In genomic region chr2:124639524-124639923, GRCh38 we compare ENCODE assay signal across 28 cellular contexts.
"Had no signal": no experiment of that assay in that cellular context is flagged by ENCODE, and none has a peak within 500 bp of the region (broad histone marks: within the 10 kb centered on the region; RNA-seq: fewer than 3 reads in every experiment).

No MANE protein-coding gene starts in this region.

- H3K4me1 ChIP-seq: stomach, suprapubic skin, testis, thyroid gland, tibial artery, tibial nerve, transverse colon, upper lobe of left lung, upper lobe of right lung, uterus, vagina had no signal

- H3K9me3 Mint-ChIP-seq: type B pancreatic cell had no signal

- H3K9me3 ChIP-seq: suprapubic skin, testis, thoracic aorta, thyroid gland, tibial artery, transverse colon, upper lobe of left lung, upper lobe of right lung, uterus, vagina had no signal

- H3K27ac Mint-ChIP-seq: stimulated activated effector memory CD8-positive, alpha-beta T cell treated with anti-CD3 and anti-CD28 coated beads, Interleukin-12 subunit alpha, Interleukin-12 subunit beta, amount 100 ng/mL, for 72 hours; stimulated activated memory B cell treated with anti-CD40 and anti-IgM and Interleukin-4, amounts not matched to agents 10 μg/mL and 1 μg/mL and 100 μg/mL, for 72 hours; stimulated activated naive B cell treated with anti-CD40 and anti-IgM and Interleukin-4, amounts not matched to agents 10 μg/mL and 1 μg/mL and 100 μg/mL, for 72 hours; stimulated activated naive CD8-positive, alpha-beta T cell treated with anti-CD3 and anti-CD28 coated beads, Interleukin-15, amount 100 ng/mL, for 72 hours; stimulated activated naive CD8-positive, alpha-beta T cell treated with anti-CD3 and anti-CD28 coated beads, Interleukin-15, Interleukin-2, amounts not matched to agents 100 ng/mL and 50 ng/mL, for 24 hours; type B pancreatic cell had no signal

- H3K36me3 Mint-ChIP-seq: stimulated activated effector memory CD8-positive, alpha-beta T cell treated with anti-CD3 and anti-CD28 coated beads, Interleukin-12 subunit alpha, Interleukin-12 subunit beta, amount 100 ng/mL, for 72 hours; stimulated activated memory B cell treated with anti-CD40 and anti-IgM and Interleukin-4, amounts not matched to agents 10 μg/mL and 1 μg/mL and 100 μg/mL, for 72 hours; stimulated activated naive B cell treated with anti-CD40 and anti-IgM and Interleukin-4, amounts not matched to agents 10 μg/mL and 1 μg/mL and 100 μg/mL, for 72 hours; type B pancreatic cell had no signal

- DNase-seq: stimulated activated CD4-positive, alpha-beta T cell treated with anti-CD3 and anti-CD28 coated beads, Interleukin-2, amount 100 ng/mL, for 48 hours; stimulated activated CD4-positive, alpha-beta T cell treated with anti-CD3 and anti-CD28 coated beads, Interleukin-4, amount 100 ng/mL, for 1 hour; stimulated activated CD4-positive, alpha-beta T cell treated with anti-CD3 and anti-CD28 coated beads, Interleukin-4, amount 100 ng/mL, for 24 hours; stimulated activated CD4-positive, alpha-beta T cell treated with anti-CD3 and anti-CD28 coated beads, Interleukin-4, amount 100 ng/mL, for 4 hours; stimulated activated CD8-positive, alpha-beta memory T cell treated with anti-CD3 and anti-CD28 coated beads, Interleukin-4, amount 100 ng/mL, for 48 hours; stimulated activated naive B cell treated with anti-CD40 and anti-IgM and Interleukin-4, amounts not matched to agents 10 μg/mL and 1 μg/mL and 100 μg/mL, for 72 hours; stimulated activated naive CD4-positive, alpha-beta T cell; stimulated activated naive CD4-positive, alpha-beta T cell treated with Interleukin-2 at 50 U/mL for 16 hours; stimulated activated naive CD8-positive, alpha-beta T cell treated with anti-CD3 and anti-CD28 coated beads, Interleukin-15, amount 100 ng/mL, for 72 hours; stimulated activated naive CD8-positive, alpha-beta T cell treated with anti-CD3 and anti-CD28 coated beads, Interleukin-15, Interleukin-2, amounts not matched to agents 100 U/mL and 50 U/mL, for 24 hours; stomach; substantia nigra; testis; thyroid gland; tibial artery; transverse colon; trophoblast cell; upper lobe of right lung; uterus had no signal

- ATAC-seq: stimulated activated effector memory CD8-positive, alpha-beta T cell treated with anti-CD3 and anti-CD28 coated beads, Interleukin-12 subunit alpha, Interleukin-12 subunit beta, amount 100 ng/mL, for 72 hours; stimulated activated memory B cell treated with anti-CD40 and anti-IgM and Interleukin-4, amounts not matched to agents 10 μg/mL and 1 μg/mL and 100 μg/mL, for 72 hours; stimulated activated naive B cell treated with anti-CD40 and anti-IgM and Interleukin-4, amounts not matched to agents 10 μg/mL and 1 μg/mL and 100 μg/mL, for 72 hours; stimulated activated naive CD8-positive, alpha-beta T cell treated with anti-CD3 and anti-CD28 coated beads, Interleukin-15, amount 100 ng/mL, for 72 hours; stimulated activated naive CD8-positive, alpha-beta T cell treated with anti-CD3 and anti-CD28 coated beads, Interleukin-15, Interleukin-2, amounts not matched to agents 100 U/mL and 50 U/mL, for 24 hours; upper lobe of right lung had no signal

- H3K4me3 Mint-ChIP-seq: stimulated activated effector memory CD8-positive, alpha-beta T cell treated with anti-CD3 and anti-CD28 coated beads, Interleukin-12 subunit alpha, Interleukin-12 subunit beta, amount 100 ng/mL, for 72 hours; stimulated activated memory B cell treated with anti-CD40 and anti-IgM and Interleukin-4, amounts not matched to agents 10 μg/mL and 1 μg/mL and 100 μg/mL, for 72 hours; stimulated activated naive B cell treated with anti-CD40 and anti-IgM and Interleukin-4, amounts not matched to agents 10 μg/mL and 1 μg/mL and 100 μg/mL, for 72 hours; stimulated activated naive CD8-positive, alpha-beta T cell treated with anti-CD3 and anti-CD28 coated beads, Interleukin-15, amount 100 ng/mL, for 72 hours; stimulated activated naive CD8-positive, alpha-beta T cell treated with anti-CD3 and anti-CD28 coated beads, Interleukin-15, Interleukin-2, amounts not matched to agents 100 ng/mL and 50 ng/mL, for 24 hours; type B pancreatic cell had no signal

- H3K27me3 Mint-ChIP-seq: stimulated activated memory B cell treated with anti-CD40 and anti-IgM and Interleukin-4, amounts not matched to agents 10 μg/mL and 1 μg/mL and 100 μg/mL, for 72 hours; stimulated activated naive B cell treated with anti-CD40 and anti-IgM and Interleukin-4, amounts not matched to agents 10 μg/mL and 1 μg/mL and 100 μg/mL, for 72 hours; stimulated activated naive CD8-positive, alpha-beta T cell treated with anti-CD3 and anti-CD28 coated beads, Interleukin-15, amount 100 ng/mL, for 72 hours; stimulated activated naive CD8-positive, alpha-beta T cell treated with anti-CD3 and anti-CD28 coated beads, Interleukin-15, Interleukin-2, amounts not matched to agents 100 ng/mL and 50 ng/mL, for 24 hours; type B pancreatic cell had no signal

- H3K4me3 ChIP-seq: stomach, suprapubic skin, testis, thoracic aorta, thyroid gland, tibial artery, tibial nerve, transverse colon, upper lobe of left lung, upper lobe of right lung, uterus, vagina had no signal

- H3K27ac ChIP-seq: stomach, suprapubic skin, testis, thoracic aorta, thyroid gland, tibial artery, tibial nerve, transverse colon, upper lobe of left lung, upper lobe of right lung, uterus, vagina had no signal

- H3K27me3 ChIP-seq: stomach, suprapubic skin, testis, thyroid gland, tibial artery, tibial nerve, transverse colon, upper lobe of left lung, upper lobe of right lung, uterus, vagina had no signal

- H3K4me1 Mint-ChIP-seq: stimulated activated effector memory CD8-positive, alpha-beta T cell treated with anti-CD3 and anti-CD28 coated beads, Interleukin-12 subunit alpha, Interleukin-12 subunit beta, amount 100 ng/mL, for 72 hours; stimulated activated memory B cell treated with anti-CD40 and anti-IgM and Interleukin-4, amounts not matched to agents 10 μg/mL and 1 μg/mL and 100 μg/mL, for 72 hours; stimulated activated naive B cell treated with anti-CD40 and anti-IgM and Interleukin-4, amounts not matched to agents 10 μg/mL and 1 μg/mL and 100 μg/mL, for 72 hours; stimulated activated naive CD8-positive, alpha-beta T cell treated with anti-CD3 and anti-CD28 coated beads, Interleukin-15, amount 100 ng/mL, for 72 hours had no signal

- H3K36me3 ChIP-seq: stomach, suprapubic skin, thoracic aorta, thyroid gland, tibial artery, tibial nerve, transverse colon, upper lobe of left lung, upper lobe of right lung, uterus, vagina had no signal
